In genomic region chrX:22795680-22796079, GRCh38 we compare ENCODE assay signal across 16 cellular contexts.
DNase-seq lines count a peak whose midpoint lies in the region; FAIRE-seq and TF ChIP-seq lines count a peak whose summit lies in the region.
"Had no signal": no experiment of that assay in that cellular context is flagged by ENCODE, and none has a peak within 500 bp of the region (broad histone marks: within the 10 kb centered on the region; RNA-seq: fewer than 3 reads in every experiment).

No MANE protein-coding gene starts in this region.

- no peaks in the 10 kb centered on the region for H3K9me1 ChIP-seq in keratinocyte (ENCODE audit: control insufficient read depth, extremely low read depth, insufficient read depth, low read length)

- dilution Hi-C loops in keratinocyte (cut with MboI; ENCODE audit: extremely low pct_ligation_motif_present, low sequenced_read_pairs), result no loop called here

- H2AFZ ChIP-seq in astrocyte (ENCODE audit: low read depth, low read length) (no peak overlapping the region), keratinocyte (ENCODE audit: control insufficient read depth, low read length) (no peak overlapping the region)

- DNase-seq in Daoy (ENCODE audit: low read depth) (peak; percentile 13), NCI-H226 (peak; percentile 89), astrocyte (ENCODE audit: low read depth) (no peak), keratinocyte (ENCODE audit: low read depth, low spot score) (no peak), putamen (ENCODE audit: low spot score) (no peak), NCI-H1694 (lab: John Stamatoyannopoulos, UW) (no peak), kidney (no peak)
- DNase-seq: C1 segment of cervical spinal cord; DMS 273 treated with DMSO at 0.1 percent for 48 hours; H7; NCI-H1930; NCI-H446; NCI-H69; NK-92 treated with Interleukin-12 subunit alpha and Interleukin-12 subunit beta, amount 100 ng/mL, for 24 hours had no signal

- peaks cover 3% of the 10 kb centered on the region for H3K4me1 ChIP-seq in astrocyte (ENCODE audit: insufficient read depth, low read length)
- H3K4me1 ChIP-seq in keratinocyte (ENCODE audit: control insufficient read depth, extremely low read depth, insufficient read depth, low read length), result peaks cover 1% of the 10 kb centered on the region
- no peaks in the 10 kb centered on the region for H3K4me1 ChIP-seq in kidney (ENCODE audit: control insufficient read depth in 1 of 2, insufficient read depth in 1 of 2, low read depth in 1 of 2, low read length in 2 of 2)

- H3K9ac ChIP-seq in astrocyte (ENCODE audit: low read length) (no peak overlapping the region), keratinocyte (ENCODE audit: control insufficient read depth, extremely low read depth, insufficient read depth, low read length) (no peak overlapping the region), kidney (ENCODE audit: low read length in 2 of 2) (no peak overlapping the region)

- peaks cover 5% of the 10 kb centered on the region for H3K9me3 Mint-ChIP-seq in astrocyte (ENCODE audit: unreplicated experiment)

- FAIRE-seq in astrocyte (lab: Jason Lieb, UNC), result peak; percentile 69
- peak; percentile 53 for FAIRE-seq in keratinocyte (lab: Jason Lieb, UNC)
- no peak for FAIRE-seq in kidney (lab: Jason Lieb, UNC)
- FAIRE-seq: GM19239 had no signal

- no peak overlapping the region for H3K4me3 ChIP-seq in astrocyte (ENCODE audit: insufficient read depth, low read depth, low read length)
- H3K4me3 ChIP-seq in keratinocyte (ENCODE audit: control insufficient read depth in 2 of 3, extremely low read depth in 1 of 3, insufficient read depth in 2 of 3, low read depth in 1 of 3, low read length in 3 of 3), result no peak overlapping the region
- no peak overlapping the region for H3K4me3 ChIP-seq in kidney (ENCODE audit: low read length in 2 of 2)
- H3K4me3 ChIP-seq: SK-N-MC had no signal

- peaks cover under 1% of the 10 kb centered on the region for H3K4me1 Mint-ChIP-seq in astrocyte (ENCODE audit: low read depth, unreplicated experiment)

- H3K9me3 ChIP-seq in astrocyte (ENCODE audit: insufficient read depth, low read depth, low read length) (no peaks in the 10 kb centered on the region), keratinocyte (ENCODE audit: control insufficient read depth, low read depth, low read length) (no peaks in the 10 kb centered on the region), kidney (ENCODE audit: control insufficient read depth in 1 of 2, low read length in 2 of 2) (no peaks in the 10 kb centered on the region)

- H3K27ac Mint-ChIP-seq in astrocyte (ENCODE audit: unreplicated experiment), result no peak overlapping the region

- no peaks in the 10 kb centered on the region for H3K36me3 Mint-ChIP-seq in astrocyte (ENCODE audit: low read depth, unreplicated experiment)

- H3K79me2 ChIP-seq in astrocyte (ENCODE audit: insufficient read depth, low read length), result no peaks in the 10 kb centered on the region
- H3K79me2 ChIP-seq in keratinocyte (ENCODE audit: control insufficient read depth, insufficient read depth, low read length), result no peaks in the 10 kb centered on the region

- no peak overlapping the region for H3K4me3 Mint-ChIP-seq in astrocyte (ENCODE audit: unreplicated experiment)

- no peaks in the 10 kb centered on the region for H3K27me3 Mint-ChIP-seq in astrocyte (ENCODE audit: low read depth, unreplicated experiment)

- H3K27me3 ChIP-seq in astrocyte (ENCODE audit: insufficient read depth, low read length) (no peaks in the 10 kb centered on the region), keratinocyte (ENCODE audit: control insufficient read depth, extremely low read depth, insufficient read depth, low read length) (no peaks in the 10 kb centered on the region)

- H3K27ac ChIP-seq in astrocyte (ENCODE audit: low read depth, low read length), result no peak overlapping the region
- H3K27ac ChIP-seq in keratinocyte (ENCODE audit: control insufficient read depth, insufficient read depth, low read length), result peak overlapping the region; percentile 44
- no peak overlapping the region for H3K27ac ChIP-seq in kidney (ENCODE audit: low read depth in 2 of 2, low read length in 2 of 2)
- H3K27ac ChIP-seq: SK-N-MC had no signal

- H3K36me3 ChIP-seq in astrocyte (ENCODE audit: insufficient read depth, low read length) (no peaks in the 10 kb centered on the region), keratinocyte (ENCODE audit: control insufficient read depth in 2 of 2, extremely low read depth in 1 of 2, insufficient read depth in 2 of 2, low read length in 2 of 2) (no peaks in the 10 kb centered on the region), kidney (ENCODE audit: control insufficient read depth in 1 of 2, insufficient read depth in 2 of 2, low read length in 2 of 2) (no peaks in the 10 kb centered on the region)

- TF ChIP-seq CTCF in astrocyte (IDR thresholded peaks at IDR 0.05; ENCODE audit: insufficient read depth, low read depth, low read length), result no peak
- no peak for TF ChIP-seq CTCF in keratinocyte (optimal IDR thresholded peaks at IDR 0.05 in 1 of 3, IDR thresholded peaks at IDR 0.05 in 1 of 3, conservative IDR thresholded peaks at IDR 0.05 in 1 of 3; ENCODE audit: extremely low read depth in 1 of 3, insufficient read depth in 2 of 3, low read length in 3 of 3)
- no peak for TF ChIP-seq CTCF in kidney (IDR thresholded peaks at IDR 0.05; ENCODE audit: borderline replicate concordance, extremely low read depth, insufficient read depth)

- H4K20me1 ChIP-seq in astrocyte (ENCODE audit: insufficient read depth, low read length) (no peaks in the 10 kb centered on the region), keratinocyte (ENCODE audit: control insufficient read depth, extremely low read depth, insufficient read depth, low read length) (no peaks in the 10 kb centered on the region)

- intact Hi-C loops in kidney (cut with DNase I), result no loop called here

- H3K4me2 ChIP-seq in astrocyte (ENCODE audit: low read length), result no peak overlapping the region
- H3K4me2 ChIP-seq in keratinocyte (ENCODE audit: control insufficient read depth, extremely low read depth, insufficient read depth, low read depth, low read length), result no peak overlapping the region

Comparison
In these comparisons a context has a peak if more than half of its experiments do, and no peak if none do; other contexts are left out.
1. DNase-seq: peak in Daoy (single experiment) and NCI-H226 (single experiment); none in astrocyte (single experiment), keratinocyte (single experiment), putamen (single experiment), NCI-H1694 (single experiment) and kidney (single experiment).